25 cellular contexts compared by ENCODE assay signal in genomic region chr6:33521790-33522091, GRCh38.
"Had no signal": no experiment of that assay in that cellular context is flagged by ENCODE, and none has a peak within 500 bp of the region (broad histone marks: within the 10 kb centered on the region; RNA-seq: fewer than 3 reads in every experiment).

No MANE protein-coding gene starts in this region.

- H3K4me1 ChIP-seq: esophagus squamous epithelium, parathyroid adenoma, right lobe of liver, suprapubic skin, thyroid gland, vagina had no signal

- H2AFZ ChIP-seq: parathyroid adenoma had no signal

- H3K27me3 Mint-ChIP-seq: stimulated activated naive CD8-positive, alpha-beta T cell treated with anti-CD3 and anti-CD28 coated beads, Interleukin-15, amount 100 ng/mL, for 72 hours had no signal

- H3K27ac Mint-ChIP-seq: memory B cell; natural killer cell; progenitor cell of endocrine pancreas; stimulated activated naive CD8-positive, alpha-beta T cell treated with anti-CD3 and anti-CD28 coated beads, Interleukin-15, amount 100 ng/mL, for 72 hours had no signal

- H3K9me3 Mint-ChIP-seq: memory B cell; natural killer cell; stimulated activated naive CD8-positive, alpha-beta T cell treated with anti-CD3 and anti-CD28 coated beads, Interleukin-15, amount 100 ng/mL, for 72 hours had no signal

- DNase-seq: dermis blood vessel endothelial cell; effector memory CD4-positive, alpha-beta T cell; esophagus squamous epithelium; foreskin melanocyte; glutamatergic neuron; hypothalamus; left ventricle myocardium superior; natural killer cell; right lobe of liver; stimulated activated CD4-positive, alpha-beta T cell treated with anti-CD3 and anti-CD28 coated beads, Interleukin-12 subunit alpha, Interleukin-12 subunit beta, amount 100 ng/mL, for 4 hours; stimulated activated CD4-positive, alpha-beta T cell treated with anti-CD3 and anti-CD28 coated beads, Interleukin-1b, Interleukin-23, amount 100 ng/mL, for 48 hours; stimulated activated CD4-positive, alpha-beta T cell treated with anti-CD3 and anti-CD28 coated beads, Interleukin-4, amount 100 ng/mL, for 1 hour; stimulated activated CD8-positive, alpha-beta memory T cell treated with anti-CD3 and anti-CD28 coated beads, Interleukin-4, amount 100 ng/mL, for 48 hours; stimulated activated naive CD4-positive, alpha-beta T cell; stimulated activated naive CD8-positive, alpha-beta T cell treated with anti-CD3 and anti-CD28 coated beads, Interleukin-15, amount 100 ng/mL, for 72 hours; thyroid gland; trophoblast cell had no signal

- H3K36me3 Mint-ChIP-seq: memory B cell, natural killer cell had no signal

- H3K27ac ChIP-seq: coronary artery, esophagus squamous epithelium, parathyroid adenoma, right lobe of liver, suprapubic skin, thyroid gland, vagina had no signal

- H3K4me2 ChIP-seq: smooth muscle cell had no signal

- H3K9ac ChIP-seq: parathyroid adenoma had no signal

- H3K4me3 Mint-ChIP-seq: memory B cell; natural killer cell; stimulated activated naive CD8-positive, alpha-beta T cell treated with anti-CD3 and anti-CD28 coated beads, Interleukin-15, amount 100 ng/mL, for 72 hours had no signal

- ATAC-seq: left ventricle myocardium superior, natural killer cell had no signal

- H3K4me1 Mint-ChIP-seq: memory B cell; natural killer cell; stimulated activated naive CD8-positive, alpha-beta T cell treated with anti-CD3 and anti-CD28 coated beads, Interleukin-15, amount 100 ng/mL, for 72 hours had no signal

- H3K36me3 ChIP-seq: esophagus squamous epithelium, right lobe of liver, suprapubic skin, thyroid gland, vagina had no signal

- H3K27me3 ChIP-seq: esophagus squamous epithelium, right lobe of liver, suprapubic skin, thyroid gland, vagina had no signal

- H3K9me3 ChIP-seq: esophagus squamous epithelium, right lobe of liver, suprapubic skin, thyroid gland, vagina had no signal

- H3K79me2 ChIP-seq: parathyroid adenoma had no signal

- H3K4me3 ChIP-seq: coronary artery, esophagus squamous epithelium, lung, right lobe of liver, smooth muscle cell, suprapubic skin, thyroid gland, vagina had no signal
